Comparison of ENCODE assay signal across 8 cellular contexts in genomic region chr3:64685800-64686445, GRCh38. TPM values are rescaled to one million over a fixed set of nuclear protein-coding genes. Genes with fewer than 3 reads are reported as not detected.
DNase-seq lines count a peak whose midpoint lies in the region; ATAC-seq lines count a peak whose summit lies in the region.

No MANE protein-coding gene starts in this region.

- peak overlapping the region; percentile 51 for H3K27ac ChIP-seq in adipose tissue (ENCODE audit: low read depth, low read length)

- WGBS in adipose tissue, 3 donors, result 0 to 1% (median 1%) methylated on average over 41 to 42 of the region's 42 CpGs

- DNase-seq in Ammon's horn (ENCODE audit: low spot score), result peak; percentile 86
- DNase-seq in head of caudate nucleus, result peak; percentile 42 to 88 (median 72)
- DNase-seq in occipital lobe (lab: John Stamatoyannopoulos, UW), result peak; percentile 65
- no peak for DNase-seq in GDM1 (lab: John Stamatoyannopoulos, UW)
- DNase-seq in NCI-H187 (lab: John Stamatoyannopoulos, UW), result no peak

- ATAC-seq in HG03354 (IDR thresholded peaks at IDR 0.05; ENCODE audit: poor library complexity, severe bottlenecking, unreplicated experiment) (peak; percentile 48), HG02970 (IDR thresholded peaks at IDR 0.05; ENCODE audit: low FRiP score, unreplicated experiment) (no peak)

- intact Hi-C loops in head of caudate nucleus (cut with DNase I), result no loop called here

RNA-seq across cellular contexts. Expression of gene ADAMTS9, which starts 1.9 kb away (rescaled TPM):
- 100 to 1,000 TPM in 1 of 3 donors, 10 to 100 TPM in 1, 1 to 10 TPM in 1; 8.3 to 116 (median 22.7) TPM for polyA plus RNA-seq in adipose tissue
- 17.3 TPM for total RNA-seq in occipital lobe

Comparison
In these comparisons a context has a peak if more than half of its experiments do, and no peak if none do; other contexts are left out.
1. DNase-seq: peak in Ammon's horn (single experiment), head of caudate nucleus (42 of 42) and occipital lobe (single experiment); none in GDM1 (single experiment) and NCI-H187 (0 of 2).